14 cellular contexts compared by ENCODE assay signal in the genomic region with DNA sequence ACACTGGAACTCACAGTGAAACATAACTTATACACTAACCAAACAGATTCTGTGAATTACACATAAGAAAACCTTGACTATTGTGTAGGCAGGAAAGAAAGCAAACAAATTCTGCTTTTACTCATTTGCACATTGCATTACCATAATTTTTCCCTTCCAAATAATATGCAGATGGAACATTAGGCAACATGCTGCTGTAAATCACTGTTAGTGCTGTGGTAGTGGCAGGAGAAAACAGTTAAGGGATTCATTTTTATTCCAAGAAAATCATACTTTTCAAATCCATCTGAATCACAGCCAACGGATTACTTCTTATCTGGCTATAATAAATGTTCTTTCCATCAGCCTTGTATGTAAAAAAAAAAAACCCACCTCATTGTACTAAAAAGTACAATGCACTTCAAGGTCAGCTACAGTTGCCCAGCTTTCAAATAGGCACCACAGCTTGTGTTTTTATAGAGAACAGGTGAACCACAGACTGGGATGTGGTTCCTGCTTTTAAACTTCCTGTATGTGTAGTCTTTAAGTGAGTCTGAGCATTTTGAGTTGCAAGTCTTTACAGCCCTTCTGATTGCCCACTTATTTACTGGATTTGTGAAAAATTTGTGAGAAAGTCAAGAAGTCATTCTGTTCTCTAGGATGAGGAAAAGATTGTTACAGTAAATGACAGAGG.
A peak's percentile ranks its signal among the peaks of the same experiment; 100 is the strongest.
DNase-seq lines count a peak whose midpoint lies in the region; TF ChIP-seq lines count a peak whose summit lies in the region.
"Had no signal": no experiment of that assay in that cellular context is flagged by ENCODE, and none has a peak within 500 bp of the region (broad histone marks: within the 10 kb centered on the region; RNA-seq: fewer than 3 reads in every experiment).

No MANE protein-coding gene starts in this region.

- H3K4me1 ChIP-seq in HAP-1 = no peaks in the 10 kb centered on the region
- no peaks in the 10 kb centered on the region for H3K4me1 ChIP-seq in Karpas-422 (ENCODE audit: low read length)
- H3K4me1 ChIP-seq: BLaER1 had no signal

- no peaks in the 10 kb centered on the region for H3K36me3 Mint-ChIP-seq in progenitor cell of endocrine pancreas (ENCODE audit: insufficient read depth)
- H3K36me3 Mint-ChIP-seq: CD8-positive, alpha-beta memory T cell had no signal

- no peak overlapping the region for H3K27ac ChIP-seq in Karpas-422 (ENCODE audit: low read length)
- H3K27ac ChIP-seq: BLaER1 had no signal

- H3K9me2 ChIP-seq in Karpas-422 (replicated peaks; ENCODE audit: insufficient read depth, low read length) = no peaks in the 10 kb centered on the region

- no peak overlapping the region for H3K9ac ChIP-seq in Karpas-422 (ENCODE audit: low read length)
- H3K9ac ChIP-seq: BLaER1 had no signal

- H3K4me3 ChIP-seq in fibroblast of mammary gland (ENCODE audit: control insufficient read depth, low read depth, low read length) (no peak overlapping the region), HAP-1 (no peak overlapping the region), Karpas-422 (ENCODE audit: low read length) (no peak overlapping the region)
- H3K4me3 ChIP-seq: BLaER1 had no signal

- H3K9me3 ChIP-seq in HAP-1 (no peaks in the 10 kb centered on the region), Karpas-422 (ENCODE audit: low read length) (peaks cover 23% of the 10 kb centered on the region; the same call in 1 of the 2 replicates)
- H3K9me3 ChIP-seq: BLaER1 had no signal

- H3K4me2 ChIP-seq in Karpas-422 (ENCODE audit: low read depth, low read length, poor library complexity, severe bottlenecking) = no peak overlapping the region
- H3K4me2 ChIP-seq: BLaER1 had no signal

- no peaks in the 10 kb centered on the region for H4K20me1 ChIP-seq in Karpas-422 (ENCODE audit: insufficient read depth, low read depth, low read length)
- H4K20me1 ChIP-seq: BLaER1 had no signal

- H3K27me3 ChIP-seq in HAP-1 (ENCODE audit: low read depth) (no peaks in the 10 kb centered on the region), Karpas-422 (ENCODE audit: low read length) (no peaks in the 10 kb centered on the region)
- H3K27me3 ChIP-seq: BLaER1 had no signal

- no peak overlapping the region for H3K4me3 Mint-ChIP-seq in progenitor cell of endocrine pancreas (ENCODE audit: low read depth)
- H3K4me3 Mint-ChIP-seq: CD8-positive, alpha-beta memory T cell had no signal

- in situ Hi-C loops in HAP-1 (cut with MboI; ENCODE audit: low sequenced_read_pairs) = no loop called here

- no peaks in the 10 kb centered on the region for H3K27me3 Mint-ChIP-seq in progenitor cell of endocrine pancreas
- H3K27me3 Mint-ChIP-seq: CD8-positive, alpha-beta memory T cell had no signal

- TF ChIP-seq CTCF in fibroblast of mammary gland (conservative IDR thresholded peaks at IDR 0.05; ENCODE audit: control insufficient read depth, insufficient read depth, low read depth, low read length) = no peak
- no peak for TF ChIP-seq CTCF in progenitor cell of endocrine pancreas (IDR thresholded peaks at IDR 0.05; ENCODE audit: unreplicated experiment)

- H3K9me3 Mint-ChIP-seq in progenitor cell of endocrine pancreas (ENCODE audit: low read depth) = no peaks in the 10 kb centered on the region

- no peak overlapping the region for H2AFZ ChIP-seq in Karpas-422 (ENCODE audit: low read length)

- DNase-seq in GM04504 (ENCODE audit: low read depth) = peak; percentile 20
- peak; percentile 91 to 94 for DNase-seq in NCI-H526 (lab: John Stamatoyannopoulos, UW)
- DNase-seq in fibroblast of mammary gland (ENCODE audit: low read depth) = peak; percentile 65
- no peak for DNase-seq in progenitor cell of endocrine pancreas (ENCODE audit: low spot score, unreplicated experiment)
- no peak for DNase-seq in NCI-H748 treated with DMSO at 0.1 percent for 48 hours (lab: John Stamatoyannopoulos, UW)
- no peak for DNase-seq in HAP-1 (ENCODE audit: low spot score in 2 of 2)
- DNase-seq in Karpas-422 = no peak
- DNase-seq: CD8-positive, alpha-beta memory T cell; HCEC 1CT; MV-4-11; NCI-H1436 treated with DMSO at 0.1 percent for 48 hours; NCI-H345; NCI-H774 had no signal

- peak overlapping the region; percentile 22 for H3K27ac Mint-ChIP-seq in progenitor cell of endocrine pancreas
- H3K27ac Mint-ChIP-seq: CD8-positive, alpha-beta memory T cell had no signal

- no peaks in the 10 kb centered on the region for H3K79me2 ChIP-seq in Karpas-422 (ENCODE audit: low read length)

- peaks cover 18% of the 10 kb centered on the region for H3K4me1 Mint-ChIP-seq in progenitor cell of endocrine pancreas (ENCODE audit: low read depth)
- H3K4me1 Mint-ChIP-seq: CD8-positive, alpha-beta memory T cell had no signal

- H3K36me3 ChIP-seq in HAP-1 (replicated peaks) = no peaks in the 10 kb centered on the region
- H3K36me3 ChIP-seq in Karpas-422 (ENCODE audit: insufficient read depth, low read length) = no peaks in the 10 kb centered on the region
- H3K36me3 ChIP-seq: BLaER1 had no signal

Comparison
In these comparisons a context has a peak if more than half of its experiments do, and no peak if none do; other contexts are left out.
1. DNase-seq: peak in GM04504 (single experiment), NCI-H526 (2 of 2) and fibroblast of mammary gland (single experiment); none in progenitor cell of endocrine pancreas (single experiment), NCI-H748 treated with DMSO at 0.1 percent for 48 hours (single experiment), HAP-1 (0 of 2) and Karpas-422 (single experiment).